8 cellular contexts compared by ENCODE assay signal in the genomic region with DNA sequence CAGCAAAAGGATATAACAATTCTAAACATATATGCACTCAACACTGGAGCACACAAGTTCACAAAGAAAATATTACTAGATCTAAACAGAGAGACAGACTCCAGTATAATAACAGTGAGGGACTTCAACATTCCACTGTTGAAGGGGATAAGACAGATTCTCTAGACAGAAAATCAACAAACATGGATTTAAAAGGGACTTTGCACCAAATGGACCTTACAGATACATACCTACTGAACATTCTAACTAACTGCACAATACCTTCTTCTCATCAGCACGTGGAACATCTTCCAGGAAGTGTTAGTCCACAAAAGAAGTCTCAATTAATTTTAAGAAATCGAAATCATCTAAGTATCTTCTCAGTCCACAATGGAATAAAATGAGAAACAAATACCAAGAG.
"Had no signal": no experiment of that assay in that cellular context is flagged by ENCODE, and none has a peak within 500 bp of the region (broad histone marks: within the 10 kb centered on the region; RNA-seq: fewer than 3 reads in every experiment).

No MANE protein-coding gene starts in this region.

- H3K27ac ChIP-seq: GM23248 had no signal

- H3K9ac ChIP-seq: GM23248 had no signal

- H2AFZ ChIP-seq: GM23248 had no signal

- H3K27ac Mint-ChIP-seq: HFFc6 had no signal

- H3K4me3 Mint-ChIP-seq: HFFc6 had no signal

- ATAC-seq: HCT116 had no signal

- DNase-seq: GM23248, GOT3, H7, HFFc6, KBM-7 had no signal

- H3K27me3 Mint-ChIP-seq: IgD-negative memory B cell had no signal

- H3K4me3 ChIP-seq: GM23248, HAP-1 had no signal
